Comparison of ENCODE assay signal across 8 cellular contexts in genomic region chr17:51164911-51165679, GRCh38. TPM values are rescaled to one million over a fixed set of nuclear protein-coding genes. Genes with fewer than 3 reads are reported as not detected.
DNase-seq lines count a peak whose midpoint lies in the region; ATAC-seq and TF ChIP-seq lines count a peak whose summit lies in the region.

No MANE protein-coding gene starts in this region.

- H3K9me3 ChIP-seq in CD8-positive, alpha-beta memory T cell (ENCODE audit: low read length) = no peaks in the 10 kb centered on the region
- H3K9me3 ChIP-seq in Loucy (ENCODE audit: insufficient read depth, low read depth, low read length) (no peaks in the 10 kb centered on the region), lung (ENCODE audit: control insufficient read depth in 2 of 2, insufficient read depth in 1 of 2, low read length in 1 of 2) (no peaks in the 10 kb centered on the region)

- H3K36me3 Mint-ChIP-seq in CD8-positive, alpha-beta memory T cell = peaks cover under 1 to 44% (median 17%) of the 10 kb centered on the region in 3 donors

- CTCF ChIA-PET in CD8-positive, alpha-beta memory T cell (lab: Charles Lee) = interaction anchor here (1.1 to 1.9 kb wide), 3 partner anchors 10 to 164 kb away, joined by 4 to 15 read pairs (median 6); partner anchors contain the start of gene NME1

- ATAC-seq in lung (ENCODE audit: insufficient read depth, low FRiP score) = no peak
- no peak for ATAC-seq in GM18502 (IDR thresholded peaks at IDR 0.05; ENCODE audit: poor library complexity, unreplicated experiment)

- peaks cover 13% of the 10 kb centered on the region for H4K20me1 ChIP-seq in Loucy (ENCODE audit: insufficient read depth, low read length, poor library complexity, severe bottlenecking)

- peak overlapping the region; percentile 78 to 98 (median 95) for H3K27ac Mint-ChIP-seq in CD8-positive, alpha-beta memory T cell

- no peak overlapping the region for H3K27ac ChIP-seq in CD8-positive, alpha-beta memory T cell (ENCODE audit: low read depth, low read length)
- H3K27ac ChIP-seq in lung (ENCODE audit: low read depth in 1 of 2, low read length in 1 of 2) = peak overlapping the region; percentile 78 to 93
- peak overlapping the region; percentile 89 for H3K27ac ChIP-seq in urinary bladder (ENCODE audit: low read depth)

- POLR2A ChIA-PET in CD8-positive, alpha-beta memory T cell (lab: Charles Lee) = interaction anchor here (1.5 kb wide), 1 partner anchor 12 kb away, joined by 14 read pairs; the partner anchor contains the start of gene NME1

- H3K9me2 ChIP-seq in Loucy (replicated peaks; ENCODE audit: low read depth, low read length) = no peaks in the 10 kb centered on the region

- peak overlapping the region; percentile 51 for H3K4me3 ChIP-seq in CD8-positive, alpha-beta memory T cell (ENCODE audit: low read length)
- H3K4me3 ChIP-seq in Loucy (ENCODE audit: low read length, poor library complexity, severe bottlenecking) = peak overlapping the region; percentile 78
- H3K4me3 ChIP-seq in lung = no peak overlapping the region
- no peak overlapping the region for H3K4me3 ChIP-seq in urinary bladder (ENCODE audit: low read depth, low read length)

- H3K4me1 Mint-ChIP-seq in CD8-positive, alpha-beta memory T cell = peaks cover 14 to 34% (median 25%) of the 10 kb centered on the region in 3 donors

- peak overlapping the region; percentile 89 for H3K4me2 ChIP-seq in Loucy (ENCODE audit: low read depth, low read length, poor library complexity, severe bottlenecking)

- H3K79me2 ChIP-seq in Loucy (ENCODE audit: insufficient read depth, low read length) = peaks cover 32% of the 10 kb centered on the region

- peaks cover 0 to 2% of the 10 kb centered on the region in 2 donors for H3K27me3 Mint-ChIP-seq in CD8-positive, alpha-beta memory T cell

- no peak for DNase-seq in CD8-positive, alpha-beta memory T cell
- DNase-seq in astrocyte of the hippocampus (ENCODE audit: low read depth, low spot score) = peak; percentile 39
- DNase-seq in lung (ENCODE audit: low spot score) = no peak
- DNase-seq in HuH-7.5 (ENCODE audit: low spot score) = no peak
- DNase-seq in NCI-H1694 treated with DMSO at 0.1 percent for 48 hours (lab: John Stamatoyannopoulos, UW) = no peak

- peak overlapping the region; percentile 87 for H3K9ac ChIP-seq in Loucy (ENCODE audit: low read depth, low read length, poor library complexity, severe bottlenecking)

- peaks cover 9% of the 10 kb centered on the region for H3K4me1 ChIP-seq in CD8-positive, alpha-beta memory T cell (ENCODE audit: insufficient read depth, low read length)
- peaks cover 23% of the 10 kb centered on the region for H3K4me1 ChIP-seq in Loucy (ENCODE audit: insufficient read depth, low read length, poor library complexity, severe bottlenecking)
- peaks cover 0 to 6% of the 10 kb centered on the region in 2 donors for H3K4me1 ChIP-seq in lung (ENCODE audit: control insufficient read depth in 2 of 2, insufficient read depth in 2 of 2, low read length in 2 of 2)
- H3K4me1 ChIP-seq in urinary bladder (ENCODE audit: insufficient read depth) = no peaks in the 10 kb centered on the region

- H3K9me3 Mint-ChIP-seq in CD8-positive, alpha-beta memory T cell = no peaks in the 10 kb centered on the region

- TF ChIP-seq CTCF in Loucy (conservative IDR thresholded peaks at IDR 0.05; ENCODE audit: low read length) (no peak), lung (IDR thresholded peaks at IDR 0.05; ENCODE audit: control extremely low read depth, extremely low read depth) (no peak)

- H3F3A ChIP-seq in Loucy (ENCODE audit: low read depth) = no peaks in the 10 kb centered on the region

- no peak overlapping the region for H2AFZ ChIP-seq in Loucy (ENCODE audit: low read length)

- 72 to 81% methylated on average over 16 of the region's 16 CpGs for WGBS in lung, 2 donors
- 57% methylated on average over 16 of the region's 16 CpGs for WGBS in urinary bladder

- peak overlapping the region; percentile 92 to 96 (median 96) for H3K4me3 Mint-ChIP-seq in CD8-positive, alpha-beta memory T cell

- H3K36me3 ChIP-seq in CD8-positive, alpha-beta memory T cell (ENCODE audit: insufficient read depth, low read length) = peaks cover 6% of the 10 kb centered on the region
- H3K36me3 ChIP-seq in Loucy (ENCODE audit: insufficient read depth, low read length) (peaks cover 38% of the 10 kb centered on the region; the same call in 1 of the 2 replicates), lung (ENCODE audit: control insufficient read depth in 2 of 2, insufficient read depth in 2 of 2, low read length in 2 of 2) (peaks cover 18 to 24% of the 10 kb centered on the region in 2 donors), urinary bladder (ENCODE audit: insufficient read depth) (peaks cover 2% of the 10 kb centered on the region)

- no peaks in the 10 kb centered on the region for H3K27me3 ChIP-seq in CD8-positive, alpha-beta memory T cell (ENCODE audit: insufficient read depth, low read length, poor library complexity, severe bottlenecking)
- H3K27me3 ChIP-seq in Loucy (ENCODE audit: insufficient read depth, low read length, poor library complexity, severe bottlenecking) (no peaks in the 10 kb centered on the region), lung (ENCODE audit: control insufficient read depth, insufficient read depth) (no peaks in the 10 kb centered on the region)

RNA-seq across cellular contexts. Expression of gene NME2, which starts 1.1 kb away (rescaled TPM):
- 100 to 1,000 TPM; 926 to 930 TPM for total RNA-seq in CD8-positive, alpha-beta memory T cell
- polyA plus RNA-seq in CD8-positive, alpha-beta memory T cell = 286 TPM
- total RNA-seq in lung (100 to 1,000 TPM in 1 of 2 donors, 10 to 100 TPM in 1; 90.2 to 563 TPM), urinary bladder (191 TPM)
- polyA plus RNA-seq in lung (100 to 1,000 TPM; 753 to 777 TPM), urinary bladder (688 TPM)

RNA-seq across cellular contexts. Expression of gene NME1, which starts 11.7 kb away (rescaled TPM):
- total RNA-seq in CD8-positive, alpha-beta memory T cell = 100 to 1,000 TPM; 401 to 404 TPM
- 61.2 TPM for polyA plus RNA-seq in CD8-positive, alpha-beta memory T cell
- total RNA-seq in lung (100 to 1,000 TPM in 1 of 2 donors, 10 to 100 TPM in 1; 14.6 to 105 TPM), urinary bladder (38.1 TPM)
- polyA plus RNA-seq in lung (100 to 1,000 TPM; 182 to 201 TPM), urinary bladder (63.3 TPM)

RNA-seq across cellular contexts. Expression of gene SPAG9, which starts 44.4 kb away (rescaled TPM):
- total RNA-seq in CD8-positive, alpha-beta memory T cell = 10 to 100 TPM; 40.6 to 43.0 TPM
- polyA plus RNA-seq in CD8-positive, alpha-beta memory T cell = 10.5 TPM
- 100 to 1,000 TPM in 1 of 2 donors, 10 to 100 TPM in 1; 96.4 to 174 TPM for total RNA-seq in lung
- 10 to 100 TPM; 37.2 to 54.0 TPM for polyA plus RNA-seq in lung
- 211 TPM for total RNA-seq in urinary bladder
- 53.9 TPM for polyA plus RNA-seq in urinary bladder

Comparison
In these comparisons a context has a peak if more than half of its experiments do, and no peak if none do; other contexts are left out.
1. H3K4me3 ChIP-seq: peak in CD8-positive, alpha-beta memory T cell (single experiment) and Loucy (single experiment); none in lung (single experiment) and urinary bladder (single experiment).